Comparison of ENCODE assay signal across 1 cellular context in the genomic region with DNA sequence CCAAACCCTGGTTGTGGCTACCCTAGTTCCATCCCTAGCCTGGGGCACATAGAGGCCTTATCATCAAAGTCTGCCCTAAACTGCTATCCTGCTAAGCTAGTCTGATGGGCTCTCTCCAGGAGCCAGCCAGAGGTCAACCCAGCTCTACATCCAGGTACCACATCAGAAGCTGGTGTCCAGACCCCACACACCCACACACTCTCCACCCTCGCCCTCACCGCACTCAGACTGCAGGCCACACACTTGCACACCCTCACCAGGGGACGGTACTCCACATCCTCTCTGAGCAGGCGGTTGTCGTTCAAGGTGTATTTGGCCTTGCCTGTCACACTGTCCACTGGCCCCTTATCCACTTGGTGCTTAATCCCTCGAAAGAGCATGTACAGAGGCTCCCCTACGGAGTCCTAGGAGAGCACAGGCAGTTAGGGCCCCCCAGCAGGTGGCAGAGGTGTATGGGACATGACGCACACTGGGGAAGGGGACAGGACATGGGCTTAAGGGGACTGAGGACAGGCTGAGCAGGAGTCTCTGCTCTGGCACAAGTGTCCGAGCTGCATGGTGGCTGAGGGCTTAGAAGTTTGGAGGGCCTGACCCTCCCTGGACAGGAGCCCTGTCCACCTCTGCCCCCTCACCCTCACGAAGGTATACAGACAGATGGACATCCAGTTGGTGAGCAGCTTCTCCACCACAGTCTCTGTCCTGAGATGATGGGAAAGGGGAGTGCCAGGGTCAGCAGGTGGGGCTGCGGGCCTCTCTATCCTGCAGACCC.
A peak's percentile ranks its signal among the peaks of the same experiment; 100 is the strongest.
TF ChIP-seq lines count a peak whose summit lies in the region.

No MANE protein-coding gene starts in this region.

TF ChIP-seq in HepG2, 621 proteins besides CTCF, POLR2A, EP300 and RAD21:
- no peak for TF ChIP-seq GATAD1 (CRISPR knock-in tag; IDR thresholded peaks at IDR 0.05)
- TF ChIP-seq PTBP1 (IDR thresholded peaks at IDR 0.05; ENCODE audit: low read depth, low read length, poor library complexity, severe bottlenecking): no peak
- TF ChIP-seq RBFOX2 (IDR thresholded peaks at IDR 0.05; ENCODE audit: low read depth, low read length): 0 out of 2 replicates have a peak, but pooled peaks have one; percentile 4
- no peak for TF ChIP-seq TBX2 (CRISPR knock-in tag; IDR thresholded peaks at IDR 0.05; ENCODE audit: borderline replicate concordance)
